In the genomic region with DNA sequence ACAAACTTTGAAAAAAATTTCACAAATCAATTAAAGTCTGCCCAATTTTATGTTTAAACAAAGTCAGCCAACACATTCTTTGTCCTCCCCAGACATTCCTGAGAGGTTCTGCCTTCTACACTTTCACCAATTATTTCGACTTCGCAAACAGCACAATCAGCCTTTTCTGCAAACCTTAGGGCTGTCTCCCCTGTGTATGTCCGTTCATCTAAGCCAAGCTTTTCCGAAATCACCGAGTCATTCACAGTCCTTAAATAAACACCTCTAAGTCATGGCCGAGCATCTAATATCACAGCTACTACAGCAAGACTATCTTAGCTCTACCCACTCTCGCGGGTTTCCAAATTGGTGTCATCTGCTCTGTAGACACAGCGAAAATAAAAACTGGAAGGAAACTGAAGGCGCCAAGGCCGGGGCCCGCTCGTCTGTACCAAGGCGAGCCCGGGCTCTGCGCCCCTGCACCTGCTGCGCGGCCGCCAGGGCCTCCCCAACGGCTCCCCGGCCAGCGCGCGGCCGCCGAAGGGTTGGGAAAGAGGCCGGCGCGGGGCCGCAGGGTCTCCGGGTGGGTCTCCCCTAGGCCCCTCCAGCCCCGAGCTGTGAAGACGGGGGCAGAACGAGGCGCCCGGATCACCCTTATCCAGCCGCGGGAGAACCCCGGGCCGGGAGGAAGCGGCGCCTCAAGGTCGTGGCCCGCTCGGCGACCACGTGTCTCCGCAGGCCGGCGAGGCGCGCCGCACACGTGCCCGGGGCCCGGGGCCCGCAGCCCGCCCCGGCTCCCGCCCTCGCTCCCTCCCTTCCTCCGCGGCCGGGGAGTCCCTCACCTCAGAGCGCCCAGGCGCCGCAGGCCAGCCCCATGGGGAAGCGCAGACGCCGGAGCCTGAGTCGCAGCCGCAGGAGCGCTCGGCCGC, we compare ENCODE assay signal across 1 cellular context.
A peak's percentile ranks its signal among the peaks of the same experiment; 100 is the strongest.
TF ChIP-seq lines count a peak whose summit lies in the region.

No MANE protein-coding gene starts in this region.

TF ChIP-seq in K562, 482 proteins besides CTCF, POLR2A, EP300 and RAD21 (continued from another document and continues in another):
- TF ChIP-seq, protein P1, sequence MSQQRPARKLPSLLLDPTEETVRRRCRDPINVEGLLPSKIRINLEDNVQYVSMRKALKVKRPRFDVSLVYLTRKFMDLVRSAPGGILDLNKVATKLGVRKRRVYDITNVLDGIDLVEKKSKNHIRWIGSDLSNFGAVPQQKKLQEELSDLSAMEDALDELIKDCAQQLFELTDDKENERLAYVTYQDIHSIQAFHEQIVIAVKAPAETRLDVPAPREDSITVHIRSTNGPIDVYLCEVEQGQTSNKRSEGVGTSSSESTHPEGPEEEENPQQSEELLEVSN (IDR thresholded peaks at IDR 0.05; ENCODE audit: borderline replicate concordance in 1 of 2, extremely low read depth in 1 of 2, insufficient read depth in 1 of 2, insufficient read length in 1 of 2, low read depth in 1 of 2, low read length in 1 of 2, poor library complexity in 1 of 2, severe bottlenecking in 1 of 2): peak; percentile 97 to 99
- TF ChIP-seq SAFB (IDR thresholded peaks at IDR 0.05; ENCODE audit: borderline replicate concordance, low read depth, low read length) (no peak), COPS2 (conservative IDR thresholded peaks at IDR 0.05) (no peak), ZEB2 (IDR thresholded peaks at IDR 0.05) (no peak), ZNF830 (CRISPR knock-in tag; IDR thresholded peaks at IDR 0.05) (no peak), SLC30A9 (CRISPR knock-in tag; IDR thresholded peaks at IDR 0.05) (no peak), HMG20B (CRISPR knock-in tag; IDR thresholded peaks at IDR 0.05) (no peak), TGIF2 (CRISPR knock-in tag; IDR thresholded peaks at IDR 0.05) (no peak; the same call in 1 of the 2 replicates), ZNF436 (CRISPR knock-in tag; IDR thresholded peaks at IDR 0.05) (no peak), FOXK1 (CRISPR knock-in tag; IDR thresholded peaks at IDR 0.05; ENCODE audit: borderline replicate concordance) (0 out of 2 replicates have a peak, but pooled peaks have one; percentile 53), TCF3 (CRISPR knock-in tag; IDR thresholded peaks at IDR 0.05) (no peak), TBP (optimal IDR thresholded peaks at IDR 0.05; ENCODE audit: low read depth, low read length) (no peak), ZNF232 (CRISPR knock-in tag; IDR thresholded peaks at IDR 0.05) (no peak), TBL1XR1 (IDR thresholded peaks at IDR 0.05; ENCODE audit: low read length in 2 of 2) (no peak), RBFOX2 (IDR thresholded peaks at IDR 0.05; ENCODE audit: low read depth, low read length) (peak; percentile 95), ZNF316 (IDR thresholded peaks at IDR 0.05) (peak; percentile 86), FOSL1 (tag; conservative IDR thresholded peaks at IDR 0.05) (no peak), ZNF444 (CRISPR knock-in tag; IDR thresholded peaks at IDR 0.05) (no peak), ZNF780A (CRISPR knock-in tag; IDR thresholded peaks at IDR 0.05) (no peak), ZNF695 (CRISPR knock-in tag; IDR thresholded peaks at IDR 0.05) (no peak), TCFL5 (CRISPR knock-in tag; conservative IDR thresholded peaks at IDR 0.05) (no peak), NEUROD1 (IDR thresholded peaks at IDR 0.05; ENCODE audit: borderline replicate concordance, low read depth, low read length, partially characterized antibody) (no peak), MTF1 (CRISPR knock-in tag; IDR thresholded peaks at IDR 0.05; ENCODE audit: borderline replicate concordance) (no peak), RUNX1 (IDR thresholded peaks at IDR 0.05; ENCODE audit: low read depth) (no peak), CREM (IDR thresholded peaks at IDR 0.05; ENCODE audit: low read depth) (no peak), ZNF146 (CRISPR knock-in tag; IDR thresholded peaks at IDR 0.05; ENCODE audit: unreplicated experiment) (no peak), ZNF668 (CRISPR knock-in tag; IDR thresholded peaks at IDR 0.05) (no peak), CCNT2 (IDR thresholded peaks at IDR 0.05; ENCODE audit: borderline replicate concordance, extremely low read depth, insufficient read length, low read depth, low read length) (peak; percentile 14), MCM2 (IDR thresholded peaks at IDR 0.05; ENCODE audit: low read depth) (no peak), FOXK2 (conservative IDR thresholded peaks at IDR 0.05 in 1 of 2, IDR thresholded peaks at IDR 0.05 in 1 of 2; ENCODE audit: low read depth in 2 of 2) (peak in 1 of 2 experiments; percentile 47; a peak in 2 of 4 replicates), KAT8 (IDR thresholded peaks at IDR 0.05; ENCODE audit: low read depth) (no peak), TCF7L2 (IDR thresholded peaks at IDR 0.05; ENCODE audit: low read depth, low read length) (no peak), NCOA2 (IDR thresholded peaks at IDR 0.05; ENCODE audit: partially characterized antibody in 2 of 2) (no peak), ZNF184 (CRISPR knock-in tag; IDR thresholded peaks at IDR 0.05) (no peak), MIER1 (IDR thresholded peaks at IDR 0.05; ENCODE audit: low read depth) (no peak)
- TF ChIP-seq, protein P2, sequence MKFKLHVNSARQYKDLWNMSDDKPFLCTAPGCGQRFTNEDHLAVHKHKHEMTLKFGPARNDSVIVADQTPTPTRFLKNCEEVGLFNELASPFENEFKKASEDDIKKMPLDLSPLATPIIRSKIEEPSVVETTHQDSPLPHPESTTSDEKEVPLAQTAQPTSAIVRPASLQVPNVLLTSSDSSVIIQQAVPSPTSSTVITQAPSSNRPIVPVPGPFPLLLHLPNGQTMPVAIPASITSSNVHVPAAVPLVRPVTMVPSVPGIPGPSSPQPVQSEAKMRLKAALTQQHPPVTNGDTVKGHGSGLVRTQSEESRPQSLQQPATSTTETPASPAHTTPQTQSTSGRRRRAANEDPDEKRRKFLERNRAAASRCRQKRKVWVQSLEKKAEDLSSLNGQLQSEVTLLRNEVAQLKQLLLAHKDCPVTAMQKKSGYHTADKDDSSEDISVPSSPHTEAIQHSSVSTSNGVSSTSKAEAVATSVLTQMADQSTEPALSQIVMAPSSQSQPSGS (CRISPR knock-in tag; IDR thresholded peaks at IDR 0.05): no peak
- TF ChIP-seq, protein P3, sequence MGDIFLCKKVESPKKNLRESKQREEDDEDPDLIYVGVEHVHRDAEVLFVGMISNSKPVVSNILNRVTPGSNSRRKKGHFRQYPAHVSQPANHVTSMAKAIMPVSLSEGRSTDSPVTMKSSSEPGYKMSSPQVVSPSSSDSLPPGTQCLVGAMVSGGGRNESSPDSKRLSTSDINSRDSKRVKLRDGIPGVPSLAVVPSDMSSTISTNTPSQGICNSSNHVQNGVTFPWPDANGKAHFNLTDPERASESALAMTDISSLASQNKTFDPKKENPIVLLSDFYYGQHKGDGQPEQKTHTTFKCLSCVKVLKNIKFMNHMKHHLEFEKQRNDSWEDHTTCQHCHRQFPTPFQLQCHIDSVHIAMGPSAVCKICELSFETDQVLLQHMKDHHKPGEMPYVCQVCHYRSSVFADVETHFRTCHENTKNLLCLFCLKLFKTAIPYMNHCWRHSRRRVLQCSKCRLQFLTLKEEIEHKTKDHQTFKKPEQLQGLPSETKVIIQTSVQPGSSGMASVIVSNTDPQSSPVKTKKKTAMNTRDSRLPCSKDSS (IDR thresholded peaks at IDR 0.05; ENCODE audit: low read depth, partially characterized antibody): no peak
- TF ChIP-seq, protein P4, sequence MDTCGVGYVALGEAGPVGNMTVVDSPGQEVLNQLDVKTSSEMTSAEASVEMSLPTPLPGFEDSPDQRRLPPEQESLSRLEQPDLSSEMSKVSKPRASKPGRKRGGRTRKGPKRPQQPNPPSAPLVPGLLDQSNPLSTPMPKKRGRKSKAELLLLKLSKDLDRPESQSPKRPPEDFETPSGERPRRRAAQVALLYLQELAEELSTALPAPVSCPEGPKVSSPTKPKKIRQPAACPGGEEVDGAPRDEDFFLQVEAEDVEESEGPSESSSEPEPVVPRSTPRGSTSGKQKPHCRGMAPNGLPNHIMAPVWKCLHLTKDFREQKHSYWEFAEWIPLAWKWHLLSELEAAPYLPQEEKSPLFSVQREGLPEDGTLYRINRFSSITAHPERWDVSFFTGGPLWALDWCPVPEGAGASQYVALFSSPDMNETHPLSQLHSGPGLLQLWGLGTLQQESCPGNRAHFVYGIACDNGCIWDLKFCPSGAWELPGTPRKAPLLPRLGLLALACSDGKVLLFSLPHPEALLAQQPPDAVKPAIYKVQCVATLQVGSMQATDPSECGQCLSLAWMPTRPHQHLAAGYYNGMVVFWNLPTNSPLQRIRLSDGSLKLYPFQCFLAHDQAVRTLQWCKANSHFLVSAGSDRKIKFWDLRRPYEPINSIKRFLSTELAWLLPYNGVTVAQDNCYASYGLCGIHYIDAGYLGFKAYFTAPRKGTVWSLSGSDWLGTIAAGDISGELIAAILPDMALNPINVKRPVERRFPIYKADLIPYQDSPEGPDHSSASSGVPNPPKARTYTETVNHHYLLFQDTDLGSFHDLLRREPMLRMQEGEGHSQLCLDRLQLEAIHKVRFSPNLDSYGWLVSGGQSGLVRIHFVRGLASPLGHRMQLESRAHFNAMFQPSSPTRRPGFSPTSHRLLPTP (IDR thresholded peaks at IDR 0.05; ENCODE audit: borderline replicate concordance, extremely low read depth, insufficient read length): no peak
- TF ChIP-seq, protein P5, sequence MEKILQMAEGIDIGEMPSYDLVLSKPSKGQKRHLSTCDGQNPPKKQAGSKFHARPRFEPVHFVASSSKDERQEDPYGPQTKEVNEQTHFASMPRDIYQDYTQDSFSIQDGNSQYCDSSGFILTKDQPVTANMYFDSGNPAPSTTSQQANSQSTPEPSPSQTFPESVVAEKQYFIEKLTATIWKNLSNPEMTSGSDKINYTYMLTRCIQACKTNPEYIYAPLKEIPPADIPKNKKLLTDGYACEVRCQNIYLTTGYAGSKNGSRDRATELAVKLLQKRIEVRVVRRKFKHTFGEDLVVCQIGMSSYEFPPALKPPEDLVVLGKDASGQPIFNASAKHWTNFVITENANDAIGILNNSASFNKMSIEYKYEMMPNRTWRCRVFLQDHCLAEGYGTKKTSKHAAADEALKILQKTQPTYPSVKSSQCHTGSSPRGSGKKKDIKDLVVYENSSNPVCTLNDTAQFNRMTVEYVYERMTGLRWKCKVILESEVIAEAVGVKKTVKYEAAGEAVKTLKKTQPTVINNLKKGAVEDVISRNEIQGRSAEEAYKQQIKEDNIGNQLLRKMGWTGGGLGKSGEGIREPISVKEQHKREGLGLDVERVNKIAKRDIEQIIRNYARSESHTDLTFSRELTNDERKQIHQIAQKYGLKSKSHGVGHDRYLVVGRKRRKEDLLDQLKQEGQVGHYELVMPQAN (IDR thresholded peaks at IDR 0.05; ENCODE audit: borderline replicate concordance): no peak; the same call in 1 of the 2 replicates
- TF ChIP-seq, protein P6, sequence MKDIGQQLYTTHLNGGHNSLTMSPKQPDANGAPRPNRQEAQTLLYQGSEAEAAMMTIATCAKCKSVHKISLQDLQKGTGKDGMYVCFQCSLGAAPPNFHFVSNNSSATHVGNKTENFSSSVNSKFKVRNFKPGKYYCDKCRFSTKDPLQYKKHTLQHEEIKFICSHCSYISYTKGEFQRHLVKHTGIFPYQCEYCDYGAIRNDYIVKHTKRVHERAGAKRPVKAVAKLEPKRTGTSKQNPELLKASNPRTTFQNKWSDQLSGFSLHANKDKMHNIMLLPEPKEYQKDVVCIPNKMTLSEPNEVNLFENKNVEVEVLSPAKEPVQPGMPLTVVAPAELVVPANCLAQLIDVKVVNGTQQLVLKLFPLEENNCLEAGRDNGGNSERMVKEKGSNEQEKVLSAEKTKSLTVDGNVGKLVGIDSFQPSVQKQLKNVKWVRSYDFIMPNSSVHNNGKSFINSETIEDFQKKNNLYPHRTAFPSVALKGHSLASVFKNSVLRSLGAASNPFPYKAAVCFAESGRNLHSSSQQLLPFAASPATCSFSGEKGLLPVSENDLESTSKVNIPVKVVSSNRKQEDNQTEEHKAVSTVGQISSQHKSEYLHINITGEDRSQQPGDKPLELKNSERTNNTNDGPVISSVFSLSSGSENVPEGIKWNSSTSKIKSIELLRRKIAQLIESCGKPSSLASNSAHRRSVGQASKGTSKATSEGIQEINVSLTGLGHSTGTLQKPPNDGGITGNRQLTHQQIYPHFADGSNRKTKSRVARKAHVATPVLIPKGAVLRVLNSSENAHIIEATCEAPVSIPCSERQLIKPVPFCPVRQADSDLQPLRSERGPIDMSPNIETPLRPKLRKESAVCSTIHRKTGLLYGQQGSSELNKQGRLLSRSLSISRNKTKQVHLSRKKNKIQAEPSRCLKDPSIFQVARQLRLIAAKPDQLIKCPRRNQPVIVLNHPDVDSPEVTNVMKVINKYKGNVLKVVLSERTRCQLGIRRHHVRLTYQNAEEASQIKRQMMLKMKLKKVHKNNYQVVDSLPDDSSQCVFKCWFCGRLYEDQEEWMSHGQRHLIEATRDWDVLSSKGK (CRISPR knock-in tag; IDR thresholded peaks at IDR 0.05): no peak
- TF ChIP-seq, protein P7, sequence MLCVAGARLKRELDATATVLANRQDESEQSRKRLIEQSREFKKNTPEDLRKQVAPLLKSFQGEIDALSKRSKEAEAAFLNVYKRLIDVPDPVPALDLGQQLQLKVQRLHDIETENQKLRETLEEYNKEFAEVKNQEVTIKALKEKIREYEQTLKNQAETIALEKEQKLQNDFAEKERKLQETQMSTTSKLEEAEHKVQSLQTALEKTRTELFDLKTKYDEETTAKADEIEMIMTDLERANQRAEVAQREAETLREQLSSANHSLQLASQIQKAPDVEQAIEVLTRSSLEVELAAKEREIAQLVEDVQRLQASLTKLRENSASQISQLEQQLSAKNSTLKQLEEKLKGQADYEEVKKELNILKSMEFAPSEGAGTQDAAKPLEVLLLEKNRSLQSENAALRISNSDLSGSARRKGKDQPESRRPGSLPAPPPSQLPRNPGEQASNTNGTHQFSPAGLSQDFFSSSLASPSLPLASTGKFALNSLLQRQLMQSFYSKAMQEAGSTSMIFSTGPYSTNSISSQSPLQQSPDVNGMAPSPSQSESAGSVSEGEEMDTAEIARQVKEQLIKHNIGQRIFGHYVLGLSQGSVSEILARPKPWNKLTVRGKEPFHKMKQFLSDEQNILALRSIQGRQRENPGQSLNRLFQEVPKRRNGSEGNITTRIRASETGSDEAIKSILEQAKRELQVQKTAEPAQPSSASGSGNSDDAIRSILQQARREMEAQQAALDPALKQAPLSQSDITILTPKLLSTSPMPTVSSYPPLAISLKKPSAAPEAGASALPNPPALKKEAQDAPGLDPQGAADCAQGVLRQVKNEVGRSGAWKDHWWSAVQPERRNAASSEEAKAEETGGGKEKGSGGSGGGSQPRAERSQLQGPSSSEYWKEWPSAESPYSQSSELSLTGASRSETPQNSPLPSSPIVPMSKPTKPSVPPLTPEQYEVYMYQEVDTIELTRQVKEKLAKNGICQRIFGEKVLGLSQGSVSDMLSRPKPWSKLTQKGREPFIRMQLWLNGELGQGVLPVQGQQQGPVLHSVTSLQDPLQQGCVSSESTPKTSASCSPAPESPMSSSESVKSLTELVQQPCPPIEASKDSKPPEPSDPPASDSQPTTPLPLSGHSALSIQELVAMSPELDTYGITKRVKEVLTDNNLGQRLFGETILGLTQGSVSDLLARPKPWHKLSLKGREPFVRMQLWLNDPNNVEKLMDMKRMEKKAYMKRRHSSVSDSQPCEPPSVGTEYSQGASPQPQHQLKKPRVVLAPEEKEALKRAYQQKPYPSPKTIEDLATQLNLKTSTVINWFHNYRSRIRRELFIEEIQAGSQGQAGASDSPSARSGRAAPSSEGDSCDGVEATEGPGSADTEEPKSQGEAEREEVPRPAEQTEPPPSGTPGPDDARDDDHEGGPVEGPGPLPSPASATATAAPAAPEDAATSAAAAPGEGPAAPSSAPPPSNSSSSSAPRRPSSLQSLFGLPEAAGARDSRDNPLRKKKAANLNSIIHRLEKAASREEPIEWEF (CRISPR knock-in tag; IDR thresholded peaks at IDR 0.05): no peak
